Comparison of ENCODE assay signal across 16 cellular contexts in the genomic region with DNA sequence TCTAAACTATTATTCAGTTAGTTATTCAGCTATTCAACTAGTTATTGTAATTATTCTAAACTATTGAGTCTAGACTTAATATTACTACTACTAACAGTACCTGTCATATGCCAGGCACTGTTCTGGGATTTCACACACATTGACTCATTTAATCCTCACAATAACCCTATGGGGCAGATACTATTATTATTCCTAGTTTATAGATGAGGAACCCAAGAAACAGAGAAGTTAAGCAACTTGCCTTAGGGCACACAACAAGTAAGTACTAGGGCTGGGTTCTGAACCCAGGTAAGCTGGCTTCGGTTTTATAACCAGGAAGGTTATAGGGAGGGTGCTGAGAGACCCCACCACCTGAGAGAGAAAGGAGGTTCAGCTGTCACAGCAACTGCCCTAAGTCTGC. TPM values are rescaled to one million over a fixed set of nuclear protein-coding genes. Genes with fewer than 3 reads are reported as not detected.
DNase-seq lines count a peak whose midpoint lies in the region; ATAC-seq and TF ChIP-seq lines count a peak whose summit lies in the region.
"Had no signal": no experiment of that assay in that cellular context is flagged by ENCODE, and none has a peak within 500 bp of the region (broad histone marks: within the 10 kb centered on the region; RNA-seq: fewer than 3 reads in every experiment).

No MANE protein-coding gene starts in this region.

- H3K4me1 Mint-ChIP-seq in MCF 10A (ENCODE audit: insufficient read depth, unreplicated experiment) (peaks cover 47% of the 10 kb centered on the region), mesothelial cell of epicardium (peaks cover 74% of the 10 kb centered on the region), natural killer cell (peaks cover 8 to 31% of the 10 kb centered on the region in 2 donors)

- H3K4me1 ChIP-seq in transverse colon: peaks cover 63 to 90% (median 79%) of the 10 kb centered on the region in 4 donors

- in situ Hi-C loops in transverse colon (cut with MboI; ENCODE audit: low pct_ligation_motif_present in 1 of 4, low pct_unique_long_range_greater_than_20kb in 1 of 4, low sequenced_read_pairs in 3 of 4): no loop called here

- H3K36me3 Mint-ChIP-seq in MCF 10A (ENCODE audit: insufficient read depth, unreplicated experiment): peaks cover 6% of the 10 kb centered on the region
- peaks cover under 1% of the 10 kb centered on the region for H3K36me3 Mint-ChIP-seq in mesothelial cell of epicardium
- H3K36me3 Mint-ChIP-seq in natural killer cell: no peaks in the 10 kb centered on the region
- H3K36me3 Mint-ChIP-seq: activated naive CD8-positive, alpha-beta T cell treated with anti-CD3 and anti-CD28 coated beads for 36 hours had no signal

- H3K36me3 ChIP-seq in transverse colon: no peaks in the 10 kb centered on the region

- TF ChIP-seq POLR2A in transverse colon (IDR thresholded peaks at IDR 0.05): no peak

- DNase-seq in NOMO-1 treated with DMSO at 0.1 percent for 48 hours (lab: John Stamatoyannopoulos, UW; ENCODE audit: unreplicated experiment) (peak; percentile 78), NOMO-1 (lab: John Stamatoyannopoulos, UW; ENCODE audit: unreplicated experiment in 2 of 2) (no peak), MCF 10A (ENCODE audit: unreplicated experiment) (peak; percentile 27), mesothelial cell of epicardium (ENCODE audit: low spot score in 2 of 2, unreplicated experiment in 2 of 2) (no peak), transverse colon (no peak), anterior cingulate cortex (lab: John Stamatoyannopoulos, UW) (no peak), natural killer cell (no peak)
- DNase-seq: activated naive CD8-positive, alpha-beta T cell treated with anti-CD3 and anti-CD28 coated beads for 36 hours; Calu3; cortex of kidney; NCI-H524 treated with DMSO at 0.1 percent for 48 hours; nephron progenitor cell; SHP77; stimulated activated CD4-positive, alpha-beta T cell treated with anti-CD3 and anti-CD28 coated beads, Interleukin-12 subunit alpha, Interleukin-12 subunit beta, amount 100 ng/mL, for 4 hours had no signal

- H3K4me3 Mint-ChIP-seq in MCF 10A (ENCODE audit: unreplicated experiment) (no peak overlapping the region), mesothelial cell of epicardium (no peak overlapping the region), natural killer cell (no peak overlapping the region)
- H3K4me3 Mint-ChIP-seq: activated naive CD8-positive, alpha-beta T cell treated with anti-CD3 and anti-CD28 coated beads for 36 hours; nephron progenitor cell had no signal

- TF ChIP-seq CTCF in MCF 10A (IDR thresholded peaks at IDR 0.05; ENCODE audit: unreplicated experiment): no peak
- TF ChIP-seq CTCF in mesothelial cell of epicardium (IDR thresholded peaks at IDR 0.05; ENCODE audit: unreplicated experiment): no peak
- TF ChIP-seq CTCF in transverse colon (IDR thresholded peaks at IDR 0.05): no peak
- TF ChIP-seq CTCF in natural killer cell (IDR thresholded peaks at IDR 0.05): no peak

- no peaks in the 10 kb centered on the region for H3K27me3 ChIP-seq in transverse colon

- H3K27me3 Mint-ChIP-seq in MCF 10A (ENCODE audit: insufficient read depth, unreplicated experiment): no peaks in the 10 kb centered on the region
- H3K27me3 Mint-ChIP-seq in mesothelial cell of epicardium (ENCODE audit: low read depth): no peaks in the 10 kb centered on the region
- H3K27me3 Mint-ChIP-seq in natural killer cell (ENCODE audit: low read depth in 2 of 2): peaks cover 9 to 13% of the 10 kb centered on the region in 2 donors

- ATAC-seq in HG03571 (IDR thresholded peaks at IDR 0.05; ENCODE audit: unreplicated experiment): no peak
- ATAC-seq in natural killer cell: no peak

- no peaks in the 10 kb centered on the region for H3K9me3 ChIP-seq in transverse colon

- 79% methylated on average over 1 of the region's 1 CpG; no CpG with 5 or more reads in 1 of the 2 donors for WGBS in transverse colon (ENCODE audit: low coverage in 1 of 2), 2 donors

- POLR2A ChIA-PET in MCF 10A (lab: Yijun Ruan, JAX): interaction anchor here (0.8 to 4.7 kb wide), 3 partner anchors 15 to 20 kb away, joined by 3 to 19 read pairs (median 5); partner anchors contain the start of gene RPL10A

- TF ChIP-seq EP300 in transverse colon (IDR thresholded peaks at IDR 0.05; ENCODE audit: low read depth): no peak

- H3K4me3 ChIP-seq in transverse colon: no peak overlapping the region

- CTCF ChIA-PET in MCF 10A (lab: Yijun Ruan, JAX): no interaction called here

- H3K9me3 Mint-ChIP-seq in MCF 10A (ENCODE audit: unreplicated experiment): no peaks in the 10 kb centered on the region
- H3K9me3 Mint-ChIP-seq in mesothelial cell of epicardium: no peaks in the 10 kb centered on the region
- H3K9me3 Mint-ChIP-seq in natural killer cell: no peaks in the 10 kb centered on the region
- H3K9me3 Mint-ChIP-seq: activated naive CD8-positive, alpha-beta T cell treated with anti-CD3 and anti-CD28 coated beads for 36 hours; nephron progenitor cell had no signal

- intact Hi-C loops in MCF 10A (cut with micrococcal nuclease): no loop called here
- intact Hi-C loops in transverse colon (cut with DNase I; ENCODE audit: low total_unique reads): no loop called here
- intact Hi-C loops in natural killer cell (cut with micrococcal nuclease): no loop called here

- BruUV-seq in MCF 10A (replicated peaks; lab: Mats Ljungman, UMichigan): no TSS peak

- no peak overlapping the region for H3K27ac Mint-ChIP-seq in MCF 10A (ENCODE audit: low read depth, unreplicated experiment)
- peak overlapping the region; percentile 87 for H3K27ac Mint-ChIP-seq in mesothelial cell of epicardium
- no peak overlapping the region for H3K27ac Mint-ChIP-seq in natural killer cell
- H3K27ac Mint-ChIP-seq: activated naive CD8-positive, alpha-beta T cell treated with anti-CD3 and anti-CD28 coated beads for 36 hours had no signal

- peak overlapping the region; percentile 94 to 99 (median 98) for H3K27ac ChIP-seq in transverse colon

RNA-seq across cellular contexts. Expression of gene TEAD3, which starts 7.8 kb away (rescaled TPM):
- 11.1 and 13.3 TPM in 2 replicates for total RNA-seq in MCF 10A (2022)
- total RNA-seq in mesothelial cell of epicardium: 88.2 to 91.8 TPM (median 91.4 TPM) in 3 replicates
- total RNA-seq in transverse colon: 10 to 100 TPM; 23.0 to 67.7 (median 25.3) TPM
- total RNA-seq in natural killer cell: under 1 TPM in 1 of 3 donors, not detected in 2; 0.39 TPM

RNA-seq across cellular contexts. Expression of gene RPL10A, which starts 20.9 kb away (rescaled TPM):
- total RNA-seq in MCF 10A (2022) (2,403 and 2,457 TPM in 2 replicates), mesothelial cell of epicardium (1,840 to 1,922 TPM (median 1,906 TPM) in 3 replicates), transverse colon (100 to 1,000 TPM; 323 to 991 (median 649) TPM), natural killer cell (100 to 1,000 TPM; 723 to 943 (median 942) TPM)

RNA-seq across cellular contexts. Expression of gene TULP1, which starts 23.6 kb away (rescaled TPM):
- total RNA-seq in MCF 10A (2022): not detected in 2 replicates
- total RNA-seq in mesothelial cell of epicardium: 17.5 to 17.7 TPM (median 17.6 TPM) in 3 replicates
- not detected for total RNA-seq in transverse colon
- total RNA-seq in natural killer cell: not detected
- total RNA-seq: activated naive CD8-positive, alpha-beta T cell treated with anti-CD3 and anti-CD28 coated beads for 36 hours; Calu3; M059J had no signal

RNA-seq across cellular contexts. Expression of gene FANCE, which starts 36.9 kb away (rescaled TPM):
- total RNA-seq in MCF 10A (2022) (12.3 and 13.3 TPM in 2 replicates), mesothelial cell of epicardium (7.0 to 8.5 TPM (median 8.0 TPM) in 3 replicates), transverse colon (10 to 100 TPM in 1 of 4 donors, 1 to 10 TPM in 2, under 1 TPM in 1; 0.75 to 30.8 (median 3.8) TPM), natural killer cell (1 to 10 TPM; 2.2 to 3.2 (median 2.6) TPM)

Comparison
In these comparisons a context has a peak if more than half of its experiments do, and no peak if none do; other contexts are left out.
1. DNase-seq: peak in NOMO-1 treated with DMSO at 0.1 percent for 48 hours (single experiment) and MCF 10A (single experiment); none in NOMO-1 (0 of 2), mesothelial cell of epicardium (0 of 2), transverse colon (single experiment), anterior cingulate cortex (0 of 58) and natural killer cell (single experiment).
2. RNA of gene TULP1, which starts 23.6 kb away (total RNA-seq): 17.5 to 17.7 TPM in mesothelial cell of epicardium; not detected in MCF 10A, not detected in transverse colon and not detected in natural killer cell; every median in the first group is over 10 times any median in the second.